ENCODE assay signal across 1 cellular context in genomic region chr20:58048096-58048702, GRCh38.
TF ChIP-seq lines count a peak whose summit lies in the region.

No MANE protein-coding gene starts in this region.

TF ChIP-seq in HepG2, 621 proteins besides CTCF, POLR2A, EP300 and RAD21 (continued from another document and continues in another):
- no peak for TF ChIP-seq E2F1 (CRISPR knock-in tag; IDR thresholded peaks at IDR 0.05)
- peak; percentile 97 for TF ChIP-seq MIER2 (CRISPR knock-in tag; IDR thresholded peaks at IDR 0.05)
- 0 out of 2 replicates have a peak, but pooled peaks have one; percentile 20 for TF ChIP-seq ONECUT2 (CRISPR knock-in tag; IDR thresholded peaks at IDR 0.05)
- no peak for TF ChIP-seq PAX8 (CRISPR knock-in tag; IDR thresholded peaks at IDR 0.05; ENCODE audit: borderline replicate concordance)
- peak; percentile 89; the same call in 1 of the 2 replicates for TF ChIP-seq WIZ (CRISPR knock-in tag; IDR thresholded peaks at IDR 0.05)
- 0 out of 2 replicates have a peak, but pooled peaks have one; percentile 61 for TF ChIP-seq ZNF75D (CRISPR knock-in tag; IDR thresholded peaks at IDR 0.05; ENCODE audit: borderline replicate concordance)
- TF ChIP-seq MAFK (conservative IDR thresholded peaks at IDR 0.05 in 1 of 2, IDR thresholded peaks at IDR 0.05 in 1 of 2; ENCODE audit: low read length in 2 of 2) = no peak
- TF ChIP-seq ZSCAN21 (CRISPR knock-in tag; IDR thresholded peaks at IDR 0.05; ENCODE audit: borderline replicate concordance) = 0 out of 2 replicates have a peak, but pooled peaks have one; percentile 27
- TF ChIP-seq REST (IDR thresholded peaks at IDR 0.05; ENCODE audit: borderline replicate concordance in 1 of 2, low read depth in 1 of 2, low read length in 2 of 2) = peak; percentile 88 to 98
- TF ChIP-seq KLF15 (CRISPR knock-in tag; IDR thresholded peaks at IDR 0.05; ENCODE audit: borderline replicate concordance) = no peak
- TF ChIP-seq ZBTB49 (CRISPR knock-in tag; IDR thresholded peaks at IDR 0.05; ENCODE audit: borderline replicate concordance) = peak; percentile 85; the same call in 1 of the 2 replicates
- 0 out of 2 replicates have a peak, but pooled peaks have one; percentile 22 for TF ChIP-seq ATF2 (CRISPR knock-in tag; IDR thresholded peaks at IDR 0.05)
- peak; percentile 40; the same call in 1 of the 2 replicates for TF ChIP-seq ZNF331 (CRISPR knock-in tag; IDR thresholded peaks at IDR 0.05)
- TF ChIP-seq SRF (IDR thresholded peaks at IDR 0.05; ENCODE audit: low read depth, low read length) = no peak
- no peak for TF ChIP-seq ATF7 (IDR thresholded peaks at IDR 0.05)
- no peak for TF ChIP-seq ATF7 (CRISPR knock-in tag; IDR thresholded peaks at IDR 0.05)
- peak; percentile 67; the same call in 1 of the 2 replicates for TF ChIP-seq ZNF441 (CRISPR knock-in tag; IDR thresholded peaks at IDR 0.05; ENCODE audit: borderline replicate concordance)
- TF ChIP-seq ZBTB44 (CRISPR knock-in tag; IDR thresholded peaks at IDR 0.05) = 0 out of 2 replicates have a peak, but pooled peaks have one; percentile 46
- peak; percentile 62; the same call in 1 of the 2 replicates for TF ChIP-seq ZNF558 (CRISPR knock-in tag; IDR thresholded peaks at IDR 0.05; ENCODE audit: borderline replicate concordance)
- 0 out of 2 replicates have a peak, but pooled peaks have one; percentile 43 for TF ChIP-seq NFAT5 (CRISPR knock-in tag; IDR thresholded peaks at IDR 0.05)
- TF ChIP-seq MLX (CRISPR knock-in tag; IDR thresholded peaks at IDR 0.05) = no peak
- no peak for TF ChIP-seq JUNB (CRISPR knock-in tag; IDR thresholded peaks at IDR 0.05; ENCODE audit: borderline replicate concordance)
- no peak for TF ChIP-seq ZNF274 (CRISPR knock-in tag; IDR thresholded peaks at IDR 0.05)
- 0 out of 2 replicates have a peak, but pooled peaks have one; percentile 56 for TF ChIP-seq ZFP37 (CRISPR knock-in tag; IDR thresholded peaks at IDR 0.05; ENCODE audit: borderline replicate concordance)
- TF ChIP-seq KMT2B (CRISPR knock-in tag; IDR thresholded peaks at IDR 0.05) = peak; percentile 37; the same call in 1 of the 2 replicates
- TF ChIP-seq EHMT2 (IDR thresholded peaks at IDR 0.05; ENCODE audit: borderline replicate concordance, low read depth, low read length) = peak; percentile 91
- TF ChIP-seq ZNF318 (CRISPR knock-in tag; IDR thresholded peaks at IDR 0.05) = no peak
